Comparison of ENCODE assay signal across 11 cellular contexts in genomic region chr6:87825865-87826264, GRCh38.
A peak's percentile ranks its signal among the peaks of the same experiment; 100 is the strongest.
DNase-seq lines count a peak whose midpoint lies in the region; ATAC-seq and TF ChIP-seq lines count a peak whose summit lies in the region.
"Had no signal": no experiment of that assay in that cellular context is flagged by ENCODE, and none has a peak within 500 bp of the region (broad histone marks: within the 10 kb centered on the region; RNA-seq: fewer than 3 reads in every experiment).

No MANE protein-coding gene starts in this region.

- intact Hi-C loops in activated T-helper 1 cell treated with anti-CD3 and anti-CD28 coated beads, Interleukin-12 subunit alpha, Interleukin-12 subunit beta, Interleukin-2, Interleukin-4 antibody, amounts not matched to agents 30 ng/mL and 10 ng/mL and 1 ng/mL, durations not matched to agents 14 hours and 24 hours and 36 hours (cut with micrococcal nuclease): no loop called here

- peak overlapping the region; percentile 24 for H3K27ac Mint-ChIP-seq in activated T-helper 1 cell treated with anti-CD3 and anti-CD28 coated beads, Interleukin-12 subunit alpha, Interleukin-12 subunit beta, Interleukin-2, Interleukin-4 antibody, amounts not matched to agents 30 ng/mL and 10 ng/mL and 1 ng/mL, durations not matched to agents 14 hours and 24 hours and 36 hours
- peak overlapping the region in 2 of 3 experiments; percentile 20 to 59 for H3K27ac Mint-ChIP-seq in nephron
- H3K27ac Mint-ChIP-seq: WTC11 had no signal

- H3K36me3 Mint-ChIP-seq in activated T-helper 1 cell treated with anti-CD3 and anti-CD28 coated beads, Interleukin-12 subunit alpha, Interleukin-12 subunit beta, Interleukin-2, Interleukin-4 antibody, amounts not matched to agents 30 ng/mL and 10 ng/mL and 1 ng/mL, durations not matched to agents 14 hours and 24 hours and 36 hours (ENCODE audit: low read depth): no peaks in the 10 kb centered on the region
- H3K36me3 Mint-ChIP-seq in nephron (ENCODE audit: low read depth): no peaks in the 10 kb centered on the region
- H3K36me3 Mint-ChIP-seq: WTC11 had no signal

- no peaks in the 10 kb centered on the region for H3K9me3 Mint-ChIP-seq in activated T-helper 1 cell treated with anti-CD3 and anti-CD28 coated beads, Interleukin-12 subunit alpha, Interleukin-12 subunit beta, Interleukin-2, Interleukin-4 antibody, amounts not matched to agents 30 ng/mL and 10 ng/mL and 1 ng/mL, durations not matched to agents 14 hours and 24 hours and 36 hours
- H3K9me3 Mint-ChIP-seq in nephron: no peaks in the 10 kb centered on the region
- H3K9me3 Mint-ChIP-seq: WTC11 had no signal

- H3K4me3 Mint-ChIP-seq in activated T-helper 1 cell treated with anti-CD3 and anti-CD28 coated beads, Interleukin-12 subunit alpha, Interleukin-12 subunit beta, Interleukin-2, Interleukin-4 antibody, amounts not matched to agents 30 ng/mL and 10 ng/mL and 1 ng/mL, durations not matched to agents 14 hours and 24 hours and 36 hours: no peak overlapping the region
- no peak overlapping the region for H3K4me3 Mint-ChIP-seq in nephron
- H3K4me3 Mint-ChIP-seq: WTC11 had no signal

- DNase-seq in activated T-helper 1 cell treated with anti-CD3 and anti-CD28 coated beads, Interleukin-12 subunit alpha, Interleukin-12 subunit beta, Interleukin-2, Interleukin-4 antibody, amounts not matched to agents 30 ng/mL and 10 ng/mL and 1 ng/mL, durations not matched to agents 14 hours and 24 hours and 36 hours (ENCODE audit: low spot score): no peak
- no peak for DNase-seq in UCSD-AML1 (lab: John Stamatoyannopoulos, UW; ENCODE audit: unreplicated experiment)
- no peak for DNase-seq in HCEC 1CT
- DNase-seq in amygdala (lab: John Stamatoyannopoulos, UW): no peak
- DNase-seq: cerebellar nuclear complex, NCI-H446, SHP77 treated with DMSO at 0.1 percent for 48 hours had no signal

- ATAC-seq in GM18858 (IDR thresholded peaks at IDR 0.05; ENCODE audit: unreplicated experiment): peak; percentile 72
- ATAC-seq in HG03039 (IDR thresholded peaks at IDR 0.05; ENCODE audit: unreplicated experiment): peak; percentile 54
- ATAC-seq: WTC11 had no signal

- no peak for TF ChIP-seq CTCF in nephron (IDR thresholded peaks at IDR 0.05; ENCODE audit: unreplicated experiment in 3 of 3)

- peaks cover 15% of the 10 kb centered on the region for H3K4me1 Mint-ChIP-seq in activated T-helper 1 cell treated with anti-CD3 and anti-CD28 coated beads, Interleukin-12 subunit alpha, Interleukin-12 subunit beta, Interleukin-2, Interleukin-4 antibody, amounts not matched to agents 30 ng/mL and 10 ng/mL and 1 ng/mL, durations not matched to agents 14 hours and 24 hours and 36 hours (ENCODE audit: low read depth)
- H3K4me1 Mint-ChIP-seq in nephron: peaks cover 51% of the 10 kb centered on the region
- H3K4me1 Mint-ChIP-seq: WTC11 had no signal

- H3K27me3 Mint-ChIP-seq in activated T-helper 1 cell treated with anti-CD3 and anti-CD28 coated beads, Interleukin-12 subunit alpha, Interleukin-12 subunit beta, Interleukin-2, Interleukin-4 antibody, amounts not matched to agents 30 ng/mL and 10 ng/mL and 1 ng/mL, durations not matched to agents 14 hours and 24 hours and 36 hours (ENCODE audit: insufficient read depth): peaks cover 4% of the 10 kb centered on the region
- H3K27me3 Mint-ChIP-seq in nephron (ENCODE audit: low read depth): no peaks in the 10 kb centered on the region
